18 cellular contexts compared by ENCODE assay signal in genomic region chr7:134356421-134356936, GRCh38. TPM values are rescaled to one million over a fixed set of nuclear protein-coding genes. Genes with fewer than 3 reads are reported as not detected.
DNase-seq lines count a peak whose midpoint lies in the region; ATAC-seq, FAIRE-seq and TF ChIP-seq lines count a peak whose summit lies in the region.
"Had no signal": no experiment of that assay in that cellular context is flagged by ENCODE, and none has a peak within 500 bp of the region (broad histone marks: within the 10 kb centered on the region; RNA-seq: fewer than 3 reads in every experiment).

No MANE protein-coding gene starts in this region.

- H3K4me3 Mint-ChIP-seq in activated naive CD8-positive, alpha-beta T cell treated with anti-CD3 and anti-CD28 coated beads, Interleukin-2, amount 50 U/mL, for 24 hours = no peak overlapping the region
- H3K4me3 Mint-ChIP-seq: CD4-positive, CD25-positive, alpha-beta regulatory T cell had no signal

- intact Hi-C loops in colonic mucosa (cut with DNase I) = no loop called here
- intact Hi-C loops in pancreas (cut with DNase I) = no loop called here

- H3K9me3 ChIP-seq in colonic mucosa = no peaks in the 10 kb centered on the region
- H3K9me3 ChIP-seq in pancreas = no peaks in the 10 kb centered on the region
- H3K9me3 ChIP-seq: HAP-1 had no signal

- no peak for FAIRE-seq in pancreas (lab: Jason Lieb, UNC)
- FAIRE-seq: HTR-8/SVneo had no signal

- no peak overlapping the region for H3K9ac ChIP-seq in colonic mucosa (ENCODE audit: low read depth in 2 of 2, low read length in 2 of 2)

- WGBS in pancreas, 2 donors = 81 to 87% methylated on average over 9 of the region's 9 CpGs

- no peaks in the 10 kb centered on the region for H3K9me3 Mint-ChIP-seq in activated naive CD8-positive, alpha-beta T cell treated with anti-CD3 and anti-CD28 coated beads, Interleukin-2, amount 50 U/mL, for 24 hours
- H3K9me3 Mint-ChIP-seq: CD4-positive, CD25-positive, alpha-beta regulatory T cell had no signal

- H3K27me3 ChIP-seq in colonic mucosa (no peaks in the 10 kb centered on the region), pancreas (no peaks in the 10 kb centered on the region)

- H3K27ac ChIP-seq in colonic mucosa (peak overlapping the region; percentile 38), pancreas (peak overlapping the region; percentile 5 to 58 (median 40))
- H3K27ac ChIP-seq: HL-60, PC-9 had no signal

- ATAC-seq in pancreas (no peak), HG03280 (IDR thresholded peaks at IDR 0.05; ENCODE audit: unreplicated experiment) (no peak)
- ATAC-seq in activated naive CD8-positive, alpha-beta T cell treated with anti-CD3 and anti-CD28 coated beads, Interleukin-2, amount 50 U/mL, for 24 hours = no peak

- H3K4me3 ChIP-seq in colonic mucosa (no peak overlapping the region), pancreas (no peak overlapping the region)
- H3K4me3 ChIP-seq: HAP-1, PC-9 had no signal

- H3K36me3 ChIP-seq in colonic mucosa (no peaks in the 10 kb centered on the region), pancreas (no peaks in the 10 kb centered on the region)
- H3K36me3 ChIP-seq: HAP-1 had no signal

- no peak overlapping the region for H3K27ac Mint-ChIP-seq in activated naive CD8-positive, alpha-beta T cell treated with anti-CD3 and anti-CD28 coated beads, Interleukin-2, amount 50 U/mL, for 24 hours
- H3K27ac Mint-ChIP-seq: CD4-positive, CD25-positive, alpha-beta regulatory T cell had no signal

- TF ChIP-seq CTCF in colonic mucosa (IDR thresholded peaks at IDR 0.05) (no peak), pancreas (IDR thresholded peaks at IDR 0.05) (no peak)

- DNase-seq in DMS 273 (lab: John Stamatoyannopoulos, UW; ENCODE audit: unreplicated experiment) = peak; percentile 92
- DNase-seq in NCI-H82 treated with DMSO at 0.1 percent for 48 hours (lab: John Stamatoyannopoulos, UW; ENCODE audit: unreplicated experiment) = peak; percentile 51
- peak; percentile 59 for DNase-seq in colonic mucosa
- no peak for DNase-seq in pancreas
- no peak for DNase-seq in activated naive CD8-positive, alpha-beta T cell treated with anti-CD3 and anti-CD28 coated beads, Interleukin-2, amount 50 U/mL, for 24 hours
- DNase-seq in effector CD8-positive, alpha-beta T cell (lab: John Stamatoyannopoulos, UW) = no peak
- DNase-seq in NCI-H1436 (lab: John Stamatoyannopoulos, UW) = no peak
- DNase-seq: CD4-positive, CD25-positive, alpha-beta regulatory T cell; DMS79; NCI-H1417 treated with DMSO at 0.1 percent for 48 hours; NCI-H2081 treated with DMSO at 0.1 percent for 48 hours; NCI-H226; NCI-H526 treated with DMSO at 0.1 percent for 48 hours had no signal

- no peaks in the 10 kb centered on the region for H3K4me1 ChIP-seq in colonic mucosa
- H3K4me1 ChIP-seq in pancreas = peaks cover 12 to 23% (median 14%) of the 10 kb centered on the region in 3 donors
- H3K4me1 ChIP-seq: HAP-1 had no signal

- peaks cover 11% of the 10 kb centered on the region for H3K27me3 Mint-ChIP-seq in activated naive CD8-positive, alpha-beta T cell treated with anti-CD3 and anti-CD28 coated beads, Interleukin-2, amount 50 U/mL, for 24 hours

- peaks cover 7% of the 10 kb centered on the region for H3K4me1 Mint-ChIP-seq in activated naive CD8-positive, alpha-beta T cell treated with anti-CD3 and anti-CD28 coated beads, Interleukin-2, amount 50 U/mL, for 24 hours

- no peaks in the 10 kb centered on the region for H3K36me3 Mint-ChIP-seq in activated naive CD8-positive, alpha-beta T cell treated with anti-CD3 and anti-CD28 coated beads, Interleukin-2, amount 50 U/mL, for 24 hours (ENCODE audit: low read depth)
- H3K36me3 Mint-ChIP-seq: CD4-positive, CD25-positive, alpha-beta regulatory T cell had no signal

RNA-seq across cellular contexts. Expression of gene SLC35B4, which starts 39.7 kb away (rescaled TPM):
- total RNA-seq in colonic mucosa (1 to 10 TPM; 6.2 to 7.5 TPM), pancreas (1 to 10 TPM; 2.2 to 8.0 (median 3.0) TPM)
- polyA plus RNA-seq in pancreas = 1 to 10 TPM; 3.8 to 4.6 TPM

Comparison
In these comparisons a context has a peak if more than half of its experiments do, and no peak if none do; other contexts are left out.
1. DNase-seq: peak in DMS 273 (single experiment), NCI-H82 treated with DMSO at 0.1 percent for 48 hours (single experiment) and colonic mucosa (single experiment); none in pancreas (0 of 6), activated naive CD8-positive, alpha-beta T cell treated with anti-CD3 and anti-CD28 coated beads, Interleukin-2, amount 50 U/mL, for 24 hours (single experiment), effector CD8-positive, alpha-beta T cell (single experiment) and NCI-H1436 (single experiment).